ENCODE assay signal across 1 cellular context in the genomic region with DNA sequence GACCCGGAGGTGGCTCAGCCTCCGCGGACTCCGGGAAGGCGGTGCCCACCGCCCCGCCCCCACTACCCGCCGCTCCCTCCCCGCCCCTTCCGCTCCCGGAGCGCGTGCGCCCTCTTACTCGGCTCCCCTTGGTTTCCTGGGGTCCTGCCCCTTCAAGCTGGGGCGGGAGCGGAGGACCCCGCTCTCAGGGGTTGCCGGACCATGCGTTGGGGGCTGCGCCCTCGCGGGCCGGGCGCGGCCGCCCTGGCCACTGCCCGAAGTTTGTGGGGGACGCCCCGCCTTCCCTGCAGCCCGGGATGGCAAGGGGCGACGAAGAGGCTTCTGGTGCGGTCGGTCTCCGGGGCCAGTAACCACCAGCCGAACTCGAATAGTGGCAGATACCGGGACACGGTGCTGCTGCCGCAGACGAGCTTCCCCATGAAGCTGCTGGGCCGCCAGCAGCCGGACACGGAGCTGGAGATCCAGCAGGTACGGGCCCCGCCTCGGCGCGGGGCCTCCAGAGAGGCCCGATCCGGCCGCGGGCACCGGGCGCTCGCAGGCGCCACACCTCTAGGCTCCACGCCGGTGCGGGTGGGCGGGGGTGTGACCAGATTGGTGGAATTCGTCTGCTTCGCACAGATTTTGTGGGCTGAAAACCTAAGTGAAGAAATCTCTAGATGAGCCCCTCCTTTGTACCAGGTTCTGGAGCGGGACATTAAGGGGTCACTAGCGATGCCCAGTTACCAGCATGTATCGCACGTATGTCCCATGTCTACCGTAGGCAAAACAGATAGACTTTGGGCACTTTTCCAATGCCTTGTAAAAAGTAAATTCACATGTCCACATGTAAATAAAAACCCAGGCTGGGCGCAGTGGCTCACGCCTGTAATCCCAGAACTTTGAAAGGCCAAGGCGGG.
TF ChIP-seq lines count a peak whose summit lies in the region.

TSS of gene IARS2 (plus strand) at position 117 of the 896 bp plus-strand sequence. CDS start at position 202, 85 bp downstream.

TF ChIP-seq in K562, 482 proteins besides CTCF, POLR2A, EP300 and RAD21 (continued from another document and continues in another):
- TF ChIP-seq FOXO4 (CRISPR knock-in tag; IDR thresholded peaks at IDR 0.05) (no peak), L3MBTL2 (IDR thresholded peaks at IDR 0.05) (peak; percentile 25), FOXA1 (IDR thresholded peaks at IDR 0.05; ENCODE audit: borderline replicate concordance) (no peak), SREBF2 (CRISPR knock-in tag; IDR thresholded peaks at IDR 0.05) (no peak), ZNF134 (CRISPR knock-in tag; conservative IDR thresholded peaks at IDR 0.05) (no peak), NFIX (CRISPR knock-in tag; IDR thresholded peaks at IDR 0.05; ENCODE audit: low read depth) (no peak), CHD7 (IDR thresholded peaks at IDR 0.05; ENCODE audit: low read depth, low read length) (no peak), JUN (IDR thresholded peaks at IDR 0.05; ENCODE audit: borderline replicate concordance, low read depth, low read length) (no peak), JUN (CRISPR knock-in tag; IDR thresholded peaks at IDR 0.05; ENCODE audit: borderline replicate concordance) (no peak), TCFL5 (CRISPR knock-in tag; conservative IDR thresholded peaks at IDR 0.05) (no peak), ZNF584 (CRISPR knock-in tag; IDR thresholded peaks at IDR 0.05; ENCODE audit: low read depth) (no peak), ZNF384 (IDR thresholded peaks at IDR 0.05; ENCODE audit: low read depth, low read length) (no peak), LCOR (CRISPR knock-in tag; IDR thresholded peaks at IDR 0.05) (peak; percentile 68), ZNF140 (CRISPR knock-in tag; IDR thresholded peaks at IDR 0.05) (no peak), ZNF644 (tag; IDR thresholded peaks at IDR 0.05; ENCODE audit: low read depth) (no peak), E2F3 (CRISPR knock-in tag; IDR thresholded peaks at IDR 0.05) (no peak), ZNF436 (CRISPR knock-in tag; IDR thresholded peaks at IDR 0.05) (no peak), KLF13 (tag; IDR thresholded peaks at IDR 0.05; ENCODE audit: borderline replicate concordance, low read depth) (peak; percentile 50; the same call in 1 of the 2 replicates)
- TF ChIP-seq, protein P1, sequence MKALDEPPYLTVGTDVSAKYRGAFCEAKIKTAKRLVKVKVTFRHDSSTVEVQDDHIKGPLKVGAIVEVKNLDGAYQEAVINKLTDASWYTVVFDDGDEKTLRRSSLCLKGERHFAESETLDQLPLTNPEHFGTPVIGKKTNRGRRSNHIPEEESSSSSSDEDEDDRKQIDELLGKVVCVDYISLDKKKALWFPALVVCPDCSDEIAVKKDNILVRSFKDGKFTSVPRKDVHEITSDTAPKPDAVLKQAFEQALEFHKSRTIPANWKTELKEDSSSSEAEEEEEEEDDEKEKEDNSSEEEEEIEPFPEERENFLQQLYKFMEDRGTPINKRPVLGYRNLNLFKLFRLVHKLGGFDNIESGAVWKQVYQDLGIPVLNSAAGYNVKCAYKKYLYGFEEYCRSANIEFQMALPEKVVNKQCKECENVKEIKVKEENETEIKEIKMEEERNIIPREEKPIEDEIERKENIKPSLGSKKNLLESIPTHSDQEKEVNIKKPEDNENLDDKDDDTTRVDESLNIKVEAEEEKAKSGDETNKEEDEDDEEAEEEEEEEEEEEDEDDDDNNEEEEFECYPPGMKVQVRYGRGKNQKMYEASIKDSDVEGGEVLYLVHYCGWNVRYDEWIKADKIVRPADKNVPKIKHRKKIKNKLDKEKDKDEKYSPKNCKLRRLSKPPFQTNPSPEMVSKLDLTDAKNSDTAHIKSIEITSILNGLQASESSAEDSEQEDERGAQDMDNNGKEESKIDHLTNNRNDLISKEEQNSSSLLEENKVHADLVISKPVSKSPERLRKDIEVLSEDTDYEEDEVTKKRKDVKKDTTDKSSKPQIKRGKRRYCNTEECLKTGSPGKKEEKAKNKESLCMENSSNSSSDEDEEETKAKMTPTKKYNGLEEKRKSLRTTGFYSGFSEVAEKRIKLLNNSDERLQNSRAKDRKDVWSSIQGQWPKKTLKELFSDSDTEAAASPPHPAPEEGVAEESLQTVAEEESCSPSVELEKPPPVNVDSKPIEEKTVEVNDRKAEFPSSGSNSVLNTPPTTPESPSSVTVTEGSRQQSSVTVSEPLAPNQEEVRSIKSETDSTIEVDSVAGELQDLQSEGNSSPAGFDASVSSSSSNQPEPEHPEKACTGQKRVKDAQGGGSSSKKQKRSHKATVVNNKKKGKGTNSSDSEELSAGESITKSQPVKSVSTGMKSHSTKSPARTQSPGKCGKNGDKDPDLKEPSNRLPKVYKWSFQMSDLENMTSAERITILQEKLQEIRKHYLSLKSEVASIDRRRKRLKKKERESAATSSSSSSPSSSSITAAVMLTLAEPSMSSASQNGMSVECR (CRISPR knock-in tag; IDR thresholded peaks at IDR 0.05), result peak; percentile 93
- TF ChIP-seq, protein P2, sequence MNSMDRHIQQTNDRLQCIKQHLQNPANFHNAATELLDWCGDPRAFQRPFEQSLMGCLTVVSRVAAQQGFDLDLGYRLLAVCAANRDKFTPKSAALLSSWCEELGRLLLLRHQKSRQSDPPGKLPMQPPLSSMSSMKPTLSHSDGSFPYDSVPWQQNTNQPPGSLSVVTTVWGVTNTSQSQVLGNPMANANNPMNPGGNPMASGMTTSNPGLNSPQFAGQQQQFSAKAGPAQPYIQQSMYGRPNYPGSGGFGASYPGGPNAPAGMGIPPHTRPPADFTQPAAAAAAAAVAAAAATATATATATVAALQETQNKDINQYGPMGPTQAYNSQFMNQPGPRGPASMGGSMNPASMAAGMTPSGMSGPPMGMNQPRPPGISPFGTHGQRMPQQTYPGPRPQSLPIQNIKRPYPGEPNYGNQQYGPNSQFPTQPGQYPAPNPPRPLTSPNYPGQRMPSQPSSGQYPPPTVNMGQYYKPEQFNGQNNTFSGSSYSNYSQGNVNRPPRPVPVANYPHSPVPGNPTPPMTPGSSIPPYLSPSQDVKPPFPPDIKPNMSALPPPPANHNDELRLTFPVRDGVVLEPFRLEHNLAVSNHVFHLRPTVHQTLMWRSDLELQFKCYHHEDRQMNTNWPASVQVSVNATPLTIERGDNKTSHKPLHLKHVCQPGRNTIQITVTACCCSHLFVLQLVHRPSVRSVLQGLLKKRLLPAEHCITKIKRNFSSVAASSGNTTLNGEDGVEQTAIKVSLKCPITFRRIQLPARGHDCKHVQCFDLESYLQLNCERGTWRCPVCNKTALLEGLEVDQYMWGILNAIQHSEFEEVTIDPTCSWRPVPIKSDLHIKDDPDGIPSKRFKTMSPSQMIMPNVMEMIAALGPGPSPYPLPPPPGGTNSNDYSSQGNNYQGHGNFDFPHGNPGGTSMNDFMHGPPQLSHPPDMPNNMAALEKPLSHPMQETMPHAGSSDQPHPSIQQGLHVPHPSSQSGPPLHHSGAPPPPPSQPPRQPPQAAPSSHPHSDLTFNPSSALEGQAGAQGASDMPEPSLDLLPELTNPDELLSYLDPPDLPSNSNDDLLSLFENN (IDR thresholded peaks at IDR 0.05; ENCODE audit: low read depth in 2 of 2, low read length in 2 of 2), result 0 out of 4 replicates have a peak, but pooled peaks of 1 of the 2 experiments have one; percentile 5
- TF ChIP-seq, protein P3, sequence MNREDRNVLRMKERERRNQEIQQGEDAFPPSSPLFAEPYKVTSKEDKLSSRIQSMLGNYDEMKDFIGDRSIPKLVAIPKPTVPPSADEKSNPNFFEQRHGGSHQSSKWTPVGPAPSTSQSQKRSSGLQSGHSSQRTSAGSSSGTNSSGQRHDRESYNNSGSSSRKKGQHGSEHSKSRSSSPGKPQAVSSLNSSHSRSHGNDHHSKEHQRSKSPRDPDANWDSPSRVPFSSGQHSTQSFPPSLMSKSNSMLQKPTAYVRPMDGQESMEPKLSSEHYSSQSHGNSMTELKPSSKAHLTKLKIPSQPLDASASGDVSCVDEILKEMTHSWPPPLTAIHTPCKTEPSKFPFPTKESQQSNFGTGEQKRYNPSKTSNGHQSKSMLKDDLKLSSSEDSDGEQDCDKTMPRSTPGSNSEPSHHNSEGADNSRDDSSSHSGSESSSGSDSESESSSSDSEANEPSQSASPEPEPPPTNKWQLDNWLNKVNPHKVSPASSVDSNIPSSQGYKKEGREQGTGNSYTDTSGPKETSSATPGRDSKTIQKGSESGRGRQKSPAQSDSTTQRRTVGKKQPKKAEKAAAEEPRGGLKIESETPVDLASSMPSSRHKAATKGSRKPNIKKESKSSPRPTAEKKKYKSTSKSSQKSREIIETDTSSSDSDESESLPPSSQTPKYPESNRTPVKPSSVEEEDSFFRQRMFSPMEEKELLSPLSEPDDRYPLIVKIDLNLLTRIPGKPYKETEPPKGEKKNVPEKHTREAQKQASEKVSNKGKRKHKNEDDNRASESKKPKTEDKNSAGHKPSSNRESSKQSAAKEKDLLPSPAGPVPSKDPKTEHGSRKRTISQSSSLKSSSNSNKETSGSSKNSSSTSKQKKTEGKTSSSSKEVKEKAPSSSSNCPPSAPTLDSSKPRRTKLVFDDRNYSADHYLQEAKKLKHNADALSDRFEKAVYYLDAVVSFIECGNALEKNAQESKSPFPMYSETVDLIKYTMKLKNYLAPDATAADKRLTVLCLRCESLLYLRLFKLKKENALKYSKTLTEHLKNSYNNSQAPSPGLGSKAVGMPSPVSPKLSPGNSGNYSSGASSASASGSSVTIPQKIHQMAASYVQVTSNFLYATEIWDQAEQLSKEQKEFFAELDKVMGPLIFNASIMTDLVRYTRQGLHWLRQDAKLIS (CRISPR knock-in tag; IDR thresholded peaks at IDR 0.05), result no peak
